ENCODE assay signal across 14 cellular contexts in genomic region chr12:130792926-130793849, GRCh38.
"Had no signal": no experiment of that assay in that cellular context is flagged by ENCODE, and none has a peak within 500 bp of the region (broad histone marks: within the 10 kb centered on the region; RNA-seq: fewer than 3 reads in every experiment).

No MANE protein-coding gene starts in this region.

- H3K27ac ChIP-seq: ascending aorta, neutrophil, stomach, thoracic aorta had no signal

- H3K9me3 Mint-ChIP-seq: activated CD4-positive, alpha-beta T cell treated with anti-CD3 and anti-CD28 coated beads, Interleukin-2, amount 10 ng/mL, durations not matched to agents 24 days and 14 days had no signal

- H3K4me1 ChIP-seq: ascending aorta, stomach had no signal

- FAIRE-seq: bronchial epithelial cell, endothelial cell of umbilical vein, keratinocyte, urothelium cell line had no signal

- H3K27ac Mint-ChIP-seq: activated CD4-positive, alpha-beta T cell treated with anti-CD3 and anti-CD28 coated beads, Interleukin-2, amount 10 ng/mL, durations not matched to agents 24 days and 14 days; activated T-cell treated with anti-CD3 and anti-CD28 coated beads, Interleukin-2, amount 50 U/mL, for 24 hours; T-cell had no signal

- H3K4me3 Mint-ChIP-seq: activated CD4-positive, alpha-beta T cell treated with anti-CD3 and anti-CD28 coated beads, Interleukin-2, amount 10 ng/mL, durations not matched to agents 24 days and 14 days; activated T-cell treated with anti-CD3 and anti-CD28 coated beads, Interleukin-2, amount 50 U/mL, for 24 hours; T-cell had no signal

- H3K27me3 ChIP-seq: ascending aorta, neutrophil, stomach had no signal

- H3K27me3 Mint-ChIP-seq: activated CD4-positive, alpha-beta T cell treated with anti-CD3 and anti-CD28 coated beads, Interleukin-2, amount 10 ng/mL, durations not matched to agents 24 days and 14 days; activated T-cell treated with anti-CD3 and anti-CD28 coated beads, Interleukin-2, amount 50 U/mL, for 24 hours; T-cell had no signal

- DNase-seq: activated CD4-positive, alpha-beta T cell treated with anti-CD3 and anti-CD28 coated beads, Interleukin-2, amount 10 ng/mL, durations not matched to agents 24 days and 14 days; activated gamma-delta T cell; activated T-cell treated with anti-CD3 and anti-CD28 coated beads, Interleukin-2, amount 50 U/mL, for 24 hours; foreskin melanocyte; left ventricle myocardium superior; stomach; T-cell had no signal

- H3K9me3 ChIP-seq: ascending aorta, neutrophil, stomach, thoracic aorta had no signal

- H3K4me3 ChIP-seq: ascending aorta, stomach, thoracic aorta had no signal

- ATAC-seq: left ventricle myocardium superior, T-cell had no signal
